Comparison of ENCODE assay signal across 11 cellular contexts in the genomic region with DNA sequence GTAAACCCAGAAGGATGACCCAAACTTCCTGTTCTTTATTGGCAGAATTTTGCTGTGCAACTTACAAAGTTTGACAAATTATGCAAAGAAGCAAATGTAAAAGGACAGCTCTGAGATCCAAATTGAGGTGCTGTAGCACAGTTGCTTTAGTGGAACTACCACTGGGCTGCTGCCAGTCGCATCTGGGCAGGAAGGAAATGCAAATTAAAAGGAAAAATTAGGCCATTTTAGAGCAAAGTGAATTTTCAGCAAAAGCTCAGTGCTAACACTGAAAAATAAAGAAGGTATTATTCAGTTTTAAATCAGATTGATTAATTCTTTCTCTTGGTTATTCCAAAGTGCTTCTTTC.
DNase-seq lines count a peak whose midpoint lies in the region; ATAC-seq lines count a peak whose summit lies in the region.
"Had no signal": no experiment of that assay in that cellular context is flagged by ENCODE, and none has a peak within 500 bp of the region (broad histone marks: within the 10 kb centered on the region; RNA-seq: fewer than 3 reads in every experiment).

No MANE protein-coding gene starts in this region.

- no peak overlapping the region for H3K27ac Mint-ChIP-seq in activated CD4-positive, alpha-beta T cell treated with anti-CD3 and anti-CD28 coated beads for 36 hours

- peak overlapping the region; percentile 50 for H3K4me3 ChIP-seq in Karpas-422 (ENCODE audit: low read length)
- H3K4me3 ChIP-seq: transverse colon had no signal

- DNase-seq in EH (ENCODE audit: low read depth) (peak; percentile 5), Karpas-422 (peak; percentile 76), germinal center (ENCODE audit: low spot score) (peak; percentile 43), NCI-H2196 treated with DMSO at 0.1 percent for 48 hours (lab: John Stamatoyannopoulos, UW; ENCODE audit: unreplicated experiment) (no peak), cerebellar nuclear complex (lab: John Stamatoyannopoulos, UW) (no peak), activated gamma-delta T cell treated with Interleukin-2 at 50 U/mL for 16 hours (no peak)
- no peak for DNase-seq in activated CD4-positive, alpha-beta T cell treated with anti-CD3 and anti-CD28 coated beads for 36 hours
- DNase-seq: activated CD8-positive, alpha-beta memory T cell treated with anti-CD3 and anti-CD28 coated beads for 24 hours; stimulated activated CD4-positive, alpha-beta T cell treated with anti-CD3 and anti-CD28 coated beads, Interleukin-2, amount 100 ng/mL, for 48 hours; transverse colon had no signal

- H3K4me1 Mint-ChIP-seq in activated CD4-positive, alpha-beta T cell treated with anti-CD3 and anti-CD28 coated beads for 36 hours, result peaks cover 13% of the 10 kb centered on the region

- H4K20me1 ChIP-seq in Karpas-422 (ENCODE audit: insufficient read depth, low read depth, low read length), result no peaks in the 10 kb centered on the region

- POLR2A ChIA-PET in activated CD4-positive, alpha-beta T cell treated with anti-CD3 and anti-CD28 coated beads for 36 hours (lab: Charles Lee), result no interaction called here

- intact Hi-C loops in activated CD4-positive, alpha-beta T cell treated with anti-CD3 and anti-CD28 coated beads for 36 hours (cut with DNase I, micrococcal nuclease), result loop anchor here in 1 of 2 experiments (2.0 kb wide), 1 partner anchor 530 kb away; no protein-coding TSS in a partner anchor

- no peaks in the 10 kb centered on the region for H3K36me3 ChIP-seq in Karpas-422 (ENCODE audit: insufficient read depth, low read length)
- H3K36me3 ChIP-seq: transverse colon had no signal

- no peaks in the 10 kb centered on the region for H3K27me3 Mint-ChIP-seq in activated CD4-positive, alpha-beta T cell treated with anti-CD3 and anti-CD28 coated beads for 36 hours

- H3K9me2 ChIP-seq in Karpas-422 (replicated peaks; ENCODE audit: insufficient read depth, low read length), result no peaks in the 10 kb centered on the region

- H3K9me3 ChIP-seq in Karpas-422 (ENCODE audit: low read length), result no peaks in the 10 kb centered on the region
- H3K9me3 ChIP-seq: transverse colon had no signal

- peak; percentile 28 for ATAC-seq in GM21529 (IDR thresholded peaks at IDR 0.05; ENCODE audit: unreplicated experiment)
- ATAC-seq in activated CD4-positive, alpha-beta T cell treated with anti-CD3 and anti-CD28 coated beads for 36 hours, result no peak

- H3K4me3 Mint-ChIP-seq in activated CD4-positive, alpha-beta T cell treated with anti-CD3 and anti-CD28 coated beads for 36 hours, result no peak overlapping the region

- H3K36me3 Mint-ChIP-seq in activated CD4-positive, alpha-beta T cell treated with anti-CD3 and anti-CD28 coated beads for 36 hours (ENCODE audit: low read depth), result no peaks in the 10 kb centered on the region

- peak overlapping the region; percentile 78 for H2AFZ ChIP-seq in Karpas-422 (ENCODE audit: low read length)

- no peaks in the 10 kb centered on the region for H3K27me3 ChIP-seq in Karpas-422 (ENCODE audit: low read length)
- H3K27me3 ChIP-seq: transverse colon had no signal

- peak overlapping the region; percentile 38 for H3K9ac ChIP-seq in Karpas-422 (ENCODE audit: low read length)

- peaks cover 33% of the 10 kb centered on the region for H3K4me1 ChIP-seq in Karpas-422 (ENCODE audit: low read length)

- peak overlapping the region; percentile 63 for H3K27ac ChIP-seq in Karpas-422 (ENCODE audit: low read length)
- H3K27ac ChIP-seq: transverse colon had no signal

- no peaks in the 10 kb centered on the region for H3K79me2 ChIP-seq in Karpas-422 (ENCODE audit: low read length)

- CTCF ChIA-PET in activated CD4-positive, alpha-beta T cell treated with anti-CD3 and anti-CD28 coated beads for 36 hours (lab: Charles Lee), result interaction anchor here (0.8 to 1.4 kb wide), 3 partner anchors 10 to 61 kb away, joined by 3 to 5 read pairs (median 3); no protein-coding TSS in a partner anchor

- H3K9me3 Mint-ChIP-seq in activated CD4-positive, alpha-beta T cell treated with anti-CD3 and anti-CD28 coated beads for 36 hours (ENCODE audit: low read depth), result no peaks in the 10 kb centered on the region

- H3K4me2 ChIP-seq in Karpas-422 (ENCODE audit: low read depth, low read length, poor library complexity, severe bottlenecking), result peak overlapping the region; percentile 67

Comparison
In these comparisons a context has a peak if more than half of its experiments do, and no peak if none do; other contexts are left out.
1. DNase-seq: peak in EH (single experiment), Karpas-422 (single experiment) and germinal center (single experiment); none in NCI-H2196 treated with DMSO at 0.1 percent for 48 hours (single experiment), activated CD4-positive, alpha-beta T cell treated with anti-CD3 and anti-CD28 coated beads for 36 hours (single experiment), cerebellar nuclear complex (0 of 2) and activated gamma-delta T cell treated with Interleukin-2 at 50 U/mL for 16 hours (single experiment).